Comparison of ENCODE assay signal across 8 cellular contexts in genomic region chr17:58577696-58578095, GRCh38.
DNase-seq lines count a peak whose midpoint lies in the region; ATAC-seq and TF ChIP-seq lines count a peak whose summit lies in the region.

No MANE protein-coding gene starts in this region.

- no peaks in the 10 kb centered on the region for H3K27me3 ChIP-seq in SU-DHL-6 (ENCODE audit: low read length)
- no peaks in the 10 kb centered on the region for H3K27me3 ChIP-seq in hepatocyte

- H3K36me3 ChIP-seq in SU-DHL-6 (ENCODE audit: low read length), result no peaks in the 10 kb centered on the region
- H3K36me3 ChIP-seq in hepatocyte (replicated peaks; ENCODE audit: insufficient read depth, low read depth), result no peaks in the 10 kb centered on the region

- H3K9me2 ChIP-seq in SU-DHL-6 (replicated peaks; ENCODE audit: insufficient read depth, low read length) (no peaks in the 10 kb centered on the region), hepatocyte (replicated peaks; ENCODE audit: insufficient read depth) (no peaks in the 10 kb centered on the region)

- TF ChIP-seq CTCF in SU-DHL-6 (IDR thresholded peaks at IDR 0.05; ENCODE audit: insufficient read depth, low read length, poor library complexity, severe bottlenecking), result peak; percentile 66
- peak; percentile 59 for TF ChIP-seq CTCF in hepatocyte (IDR thresholded peaks at IDR 0.05; ENCODE audit: poor library complexity)

- ATAC-seq in HG02763 (IDR thresholded peaks at IDR 0.05; ENCODE audit: unreplicated experiment) (no peak), GM18909 (IDR thresholded peaks at IDR 0.05; ENCODE audit: poor library complexity, unreplicated experiment) (no peak)

- H2AFZ ChIP-seq in SU-DHL-6 (ENCODE audit: low read depth, low read length, severe bottlenecking) (no peak overlapping the region), hepatocyte (no peak overlapping the region)

- H3K27ac ChIP-seq in SU-DHL-6 (ENCODE audit: low read depth, low read length) (no peak overlapping the region), hepatocyte (no peak overlapping the region)

- no peaks in the 10 kb centered on the region for H3K79me2 ChIP-seq in SU-DHL-6 (ENCODE audit: insufficient read depth, low read length)
- no peaks in the 10 kb centered on the region for H3K79me2 ChIP-seq in hepatocyte

- peak; percentile 74 for DNase-seq in D341Med (ENCODE audit: low spot score)
- DNase-seq in Jurkat, Clone E6-1 (ENCODE audit: low read depth, low spot score), result peak; percentile 61
- DNase-seq in amygdala (lab: John Stamatoyannopoulos, UW), result peak in 54 of 56 donors; percentile 6 to 89 (median 53)
- peak; percentile 53 for DNase-seq in hepatocyte (ENCODE audit: low spot score)
- peak; percentile 4 to 29 (median 12) for DNase-seq in stimulated activated CD4-positive, alpha-beta T cell treated with anti-CD3 and anti-CD28 coated beads, Interleukin-12 subunit alpha, Interleukin-12 subunit beta, amount 100 ng/mL, for 48 hours (ENCODE audit: low read depth in 2 of 3, low spot score in 1 of 3)

- no peak overlapping the region for H3K4me3 ChIP-seq in Jurkat, Clone E6-1 (ENCODE audit: low read length)
- no peak overlapping the region for H3K4me3 ChIP-seq in SU-DHL-6 (ENCODE audit: insufficient read depth, low read length, poor library complexity, severe bottlenecking)
- no peak overlapping the region for H3K4me3 ChIP-seq in hepatocyte

- 15% methylated on average over 7 of the region's 7 CpGs for WGBS in hepatocyte (ENCODE audit: low lambda C conversion rate, missing lambda C conversion rate)

- H4K20me1 ChIP-seq in SU-DHL-6 (ENCODE audit: low read depth, low read length), result no peaks in the 10 kb centered on the region
- H4K20me1 ChIP-seq in hepatocyte (ENCODE audit: insufficient read depth, poor library complexity, severe bottlenecking), result no peaks in the 10 kb centered on the region

- H3F3A ChIP-seq in SU-DHL-6 (ENCODE audit: insufficient read depth), result no peaks in the 10 kb centered on the region

- no peak overlapping the region for H3K9ac ChIP-seq in SU-DHL-6 (ENCODE audit: low read length)

- H3K9me3 ChIP-seq in SU-DHL-6 (ENCODE audit: insufficient read depth, low read length) (no peaks in the 10 kb centered on the region), hepatocyte (ENCODE audit: low read depth) (no peaks in the 10 kb centered on the region)

- H3K4me2 ChIP-seq in SU-DHL-6 (ENCODE audit: low read depth, low read length, poor library complexity, severe bottlenecking), result no peak overlapping the region
- no peak overlapping the region for H3K4me2 ChIP-seq in hepatocyte

- H3K4me1 ChIP-seq in hepatocyte (ENCODE audit: insufficient read depth), result peaks cover 14% of the 10 kb centered on the region

Comparison
In these comparisons a context has a peak if more than half of its experiments do, and no peak if none do; other contexts are left out.
1. DNase-seq: peak in every context shown above with its lines; median percentile 74 in D341Med; 61 in Jurkat, Clone E6-1; 53 in amygdala; 53 in hepatocyte; 12 in stimulated activated CD4-positive, alpha-beta T cell treated with anti-CD3 and anti-CD28 coated beads, Interleukin-12 subunit alpha, Interleukin-12 subunit beta, amount 100 ng/mL, for 48 hours.